ENCODE assay signal across 8 cellular contexts in genomic region chr3:3998140-3998977, GRCh38.
A peak's percentile ranks its signal among the peaks of the same experiment; 100 is the strongest.
DNase-seq lines count a peak whose midpoint lies in the region; ATAC-seq and TF ChIP-seq lines count a peak whose summit lies in the region.

No MANE protein-coding gene starts in this region.

- TF ChIP-seq POLR2A in Peyer's patch (IDR thresholded peaks at IDR 0.05) = no peak
- TF ChIP-seq POLR2A in esophagus squamous epithelium (IDR thresholded peaks at IDR 0.05) = no peak

- no peaks in the 10 kb centered on the region for H3K9me3 ChIP-seq in Peyer's patch
- no peaks in the 10 kb centered on the region for H3K9me3 ChIP-seq in esophagus squamous epithelium

- DNase-seq in activated T-cell treated with anti-CD3 and anti-CD28 coated beads for 48 hours (ENCODE audit: low read depth) (peak; percentile 4), activated T-cell treated with anti-CD3 and anti-CD28 coated beads for 4 hours (no peak), HT1080 (ENCODE audit: low read depth) (peak; percentile 51), Peyer's patch (peak in 1 of 3 donors; percentile 48), esophagus squamous epithelium (lab: John Stamatoyannopoulos, UW) (no peak), retinal pigment epithelial cell (ENCODE audit: low read depth) (no peak), sciatic nerve (ENCODE audit: low spot score) (no peak)

- 36 to 42% methylated on average over 6 of the region's 6 CpGs for WGBS in esophagus squamous epithelium, 2 donors

- TF ChIP-seq CTCF in Peyer's patch (IDR thresholded peaks at IDR 0.05) (peak in 4 of 6 experiments; percentile 40 to 62 (median 59)), esophagus squamous epithelium (IDR thresholded peaks at IDR 0.05) (peak in 4 of 6 experiments; percentile 32 to 63 (median 37)), retinal pigment epithelial cell (conservative IDR thresholded peaks at IDR 0.05; ENCODE audit: low read depth, low read length) (peak; percentile 78)

- no peaks in the 10 kb centered on the region for H3K4me1 ChIP-seq in Peyer's patch
- H3K4me1 ChIP-seq in esophagus squamous epithelium = no peaks in the 10 kb centered on the region

- no peaks in the 10 kb centered on the region for H3K27me3 ChIP-seq in Peyer's patch
- no peaks in the 10 kb centered on the region for H3K27me3 ChIP-seq in esophagus squamous epithelium

- ATAC-seq in GM21423 (IDR thresholded peaks at IDR 0.05; ENCODE audit: unreplicated experiment) = peak; percentile 76
- no peak for ATAC-seq in sciatic nerve

- H3K36me3 ChIP-seq in Peyer's patch (no peaks in the 10 kb centered on the region), esophagus squamous epithelium (no peaks in the 10 kb centered on the region)

- H3K4me3 ChIP-seq in Peyer's patch (no peak overlapping the region), esophagus squamous epithelium (no peak overlapping the region), retinal pigment epithelial cell (ENCODE audit: low read length) (no peak overlapping the region)

- H3K27ac ChIP-seq in Peyer's patch (no peak overlapping the region), esophagus squamous epithelium (no peak overlapping the region)

- intact Hi-C loops in esophagus squamous epithelium (cut with DNase I) = no loop called here
- intact Hi-C loops in sciatic nerve (cut with DNase I) = no loop called here

Comparison
In these comparisons a context has a peak if more than half of its experiments do, and no peak if none do; other contexts are left out.
1. DNase-seq: peak in activated T-cell treated with anti-CD3 and anti-CD28 coated beads for 48 hours (single experiment) and HT1080 (single experiment); none in activated T-cell treated with anti-CD3 and anti-CD28 coated beads for 4 hours (single experiment), esophagus squamous epithelium (single experiment), retinal pigment epithelial cell (single experiment) and sciatic nerve (single experiment).
2. Peak in every context shown above with its lines, with median percentiles within 50 percentile points of each other: CTCF ChIP-seq.